ENCODE assay signal across 8 cellular contexts in the genomic region with DNA sequence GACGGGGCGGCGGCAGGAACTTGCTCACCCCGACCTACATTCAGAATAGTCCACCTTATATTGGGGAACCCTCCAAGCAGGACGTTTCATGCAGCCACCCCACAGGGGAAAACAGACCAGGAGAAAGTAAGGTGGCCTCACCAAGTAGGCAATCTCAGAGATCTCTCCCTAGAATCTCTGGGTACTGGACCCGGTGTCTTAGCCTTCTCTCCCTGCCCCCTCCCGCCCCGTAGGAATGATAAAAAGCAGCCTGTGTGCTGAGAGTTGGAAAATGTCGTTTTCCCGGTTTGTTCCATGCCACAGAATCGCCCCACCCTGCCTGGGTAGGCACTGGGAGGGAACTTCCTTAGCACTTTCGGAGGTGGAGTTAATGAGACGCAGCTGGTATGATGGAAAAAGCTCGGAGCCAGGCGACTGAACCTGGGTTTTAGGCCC. TPM values are rescaled to one million over a fixed set of nuclear protein-coding genes. Genes with fewer than 3 reads are reported as not detected.
DNase-seq lines count a peak whose midpoint lies in the region; ATAC-seq and TF ChIP-seq lines count a peak whose summit lies in the region.

No MANE protein-coding gene starts in this region.

- no peak for TF ChIP-seq CTCF in GM13976 (IDR thresholded peaks at IDR 0.05; ENCODE audit: borderline replicate concordance, control extremely low read depth, extremely low read depth, insufficient read depth, missing control alignments)
- TF ChIP-seq CTCF in SK-N-SH (IDR thresholded peaks at IDR 0.05): no peak
- no peak for TF ChIP-seq CTCF in nephron (IDR thresholded peaks at IDR 0.05; ENCODE audit: unreplicated experiment in 3 of 3)

- peak overlapping the region; percentile 73 to 81 for H3K4me3 ChIP-seq in SK-N-SH (ENCODE audit: low read depth in 2 of 2, low read length in 1 of 2)

- H3K9me3 Mint-ChIP-seq in nephron: no peaks in the 10 kb centered on the region

- peaks cover 9% of the 10 kb centered on the region for H3K27me3 Mint-ChIP-seq in nephron (ENCODE audit: low read depth)

- no peak for ATAC-seq in HG03139 (IDR thresholded peaks at IDR 0.05; ENCODE audit: unreplicated experiment)

- peaks cover 47% of the 10 kb centered on the region for H3K4me1 Mint-ChIP-seq in nephron

- peak; percentile 73 for DNase-seq in 8988T
- peak; percentile 39 for DNase-seq in GM13976 (ENCODE audit: low spot score)
- DNase-seq in SK-N-SH: peak; percentile 36
- peak; percentile 72 for DNase-seq in fibroblast of gingiva (ENCODE audit: low read depth)
- DNase-seq in central memory CD4-positive, alpha-beta T cell: no peak
- no peak for DNase-seq in KBM-7

- peaks cover 27% of the 10 kb centered on the region for H4K20me1 ChIP-seq in SK-N-SH (ENCODE audit: insufficient read depth)

- peak overlapping the region; percentile 91 for H3K4me2 ChIP-seq in SK-N-SH

- no peaks in the 10 kb centered on the region for H3K9me3 ChIP-seq in SK-N-SH

- CTCF ChIA-PET in SK-N-SH (lab: Yijun Ruan, JAX): interaction anchor here (1.0 to 1.4 kb wide), 2 partner anchors 75 to 197 kb away, joined by 3 to 4 read pairs; no protein-coding TSS in a partner anchor

- peaks cover 42% of the 10 kb centered on the region for H3K79me2 ChIP-seq in SK-N-SH (ENCODE audit: insufficient read depth)

- H2AFZ ChIP-seq in SK-N-SH (ENCODE audit: low read depth): peak overlapping the region; percentile 70

- H3K9ac ChIP-seq in SK-N-SH: peak overlapping the region; percentile 95

- peaks cover 0 to 6% of the 10 kb centered on the region in 2 experiments for H3K36me3 ChIP-seq in SK-N-SH (replicated peaks in 1 of 2; ENCODE audit: control insufficient read depth in 1 of 2, insufficient read depth in 2 of 2, low read length in 1 of 2)

- in situ Hi-C loops in GM13976 (cut with MboI; ENCODE audit: low sequenced_read_pairs, unreplicated experiment) (no loop called here), KBM-7 (cut with MboI; ENCODE audit: low pct_unique_long_range_greater_than_20kb, low sequenced_read_pairs) (no loop called here)

- peak overlapping the region; percentile 97 to 99 (median 97) for H3K27ac Mint-ChIP-seq in nephron

- no peaks in the 10 kb centered on the region for H3K9me2 ChIP-seq in SK-N-SH

- peak overlapping the region; percentile 90 to 93 (median 91) for H3K4me3 Mint-ChIP-seq in nephron

- H3F3A ChIP-seq in SK-N-SH (replicated peaks; ENCODE audit: insufficient read depth): peaks cover 16% of the 10 kb centered on the region

- TF ChIP-seq EP300 in SK-N-SH (IDR thresholded peaks at IDR 0.05; ENCODE audit: borderline replicate concordance in 1 of 2, low read depth in 1 of 2, low read length in 1 of 2): no peak; a peak in 1 of 4 replicates

- no peaks in the 10 kb centered on the region for H3K36me3 Mint-ChIP-seq in nephron (ENCODE audit: low read depth)

- TF ChIP-seq RAD21 in SK-N-SH (IDR thresholded peaks at IDR 0.05; ENCODE audit: low read length): no peak

- H3K4me1 ChIP-seq in SK-N-SH (ENCODE audit: control insufficient read depth in 1 of 2, insufficient read depth in 2 of 2, low read depth in 1 of 2, low read length in 1 of 2): peaks cover 20 to 22% of the 10 kb centered on the region in 2 experiments

- WGBS in SK-N-SH (ENCODE audit: low lambda C conversion rate): 5% methylated on average over 12 of the region's 15 CpGs

- H3K27ac ChIP-seq in SK-N-SH (ENCODE audit: low read depth in 2 of 2, low read length in 1 of 2): peak overlapping the region; percentile 95 to 98

- H3K27me3 ChIP-seq in SK-N-SH (ENCODE audit: insufficient read depth): no peaks in the 10 kb centered on the region

- POLR2A ChIA-PET in SK-N-SH (lab: Yijun Ruan, JAX): interaction anchor here (0.6 kb wide), 1 partner anchor 47 kb away, joined by 3 read pairs; no protein-coding TSS in a partner anchor

TF ChIP-seq in SK-N-SH, 30 proteins besides CTCF, POLR2A, EP300 and RAD21 (continues in another document):
- TF ChIP-seq TAF1 (IDR thresholded peaks at IDR 0.05; ENCODE audit: borderline replicate concordance, low read depth, low read length) (peak; percentile 42; the same call in 1 of the 2 replicates), JUND (IDR thresholded peaks at IDR 0.05) (0 out of 2 replicates have a peak, but pooled peaks have one; percentile 12), SMC3 (IDR thresholded peaks at IDR 0.05; ENCODE audit: low read depth, low read length) (peak; percentile 7; the same call in 1 of the 2 replicates), YY1 (IDR thresholded peaks at IDR 0.05; ENCODE audit: low read depth) (0 out of 2 replicates have a peak, but pooled peaks have one; percentile 31), TEAD4 (IDR thresholded peaks at IDR 0.05; ENCODE audit: borderline replicate concordance, insufficient read depth) (no peak), GATA2 (CRISPR knock-in tag; IDR thresholded peaks at IDR 0.05) (no peak), NFIC (IDR thresholded peaks at IDR 0.05; ENCODE audit: borderline replicate concordance) (no peak), POLR2AphosphoS5 (IDR thresholded peaks at IDR 0.05; ENCODE audit: low read depth, low read length) (peak; percentile 49; the same call in 1 of the 2 replicates), FOXM1 (IDR thresholded peaks at IDR 0.05; ENCODE audit: low read depth) (no peak), ZBTB33 (IDR thresholded peaks at IDR 0.05; ENCODE audit: borderline replicate concordance, low read depth) (no peak), GABPA (IDR thresholded peaks at IDR 0.05; ENCODE audit: low read depth) (no peak), USF2 (IDR thresholded peaks at IDR 0.05; ENCODE audit: borderline replicate concordance, low read depth, low read length) (no peak), RXRA (IDR thresholded peaks at IDR 0.05; ENCODE audit: borderline replicate concordance, low read depth) (no peak), FOXJ3 (CRISPR knock-in tag; IDR thresholded peaks at IDR 0.05) (no peak), FOSL2 (IDR thresholded peaks at IDR 0.05; ENCODE audit: borderline replicate concordance, low read depth) (no peak), SIN3A (IDR thresholded peaks at IDR 0.05; ENCODE audit: borderline replicate concordance, low read depth, low read length) (no peak), EZH2phosphoT487 (IDR thresholded peaks at IDR 0.05; ENCODE audit: borderline replicate concordance, low read depth) (no peak), RFX5 (IDR thresholded peaks at IDR 0.05; ENCODE audit: low read length) (no peak)
- TF ChIP-seq, protein P1, sequence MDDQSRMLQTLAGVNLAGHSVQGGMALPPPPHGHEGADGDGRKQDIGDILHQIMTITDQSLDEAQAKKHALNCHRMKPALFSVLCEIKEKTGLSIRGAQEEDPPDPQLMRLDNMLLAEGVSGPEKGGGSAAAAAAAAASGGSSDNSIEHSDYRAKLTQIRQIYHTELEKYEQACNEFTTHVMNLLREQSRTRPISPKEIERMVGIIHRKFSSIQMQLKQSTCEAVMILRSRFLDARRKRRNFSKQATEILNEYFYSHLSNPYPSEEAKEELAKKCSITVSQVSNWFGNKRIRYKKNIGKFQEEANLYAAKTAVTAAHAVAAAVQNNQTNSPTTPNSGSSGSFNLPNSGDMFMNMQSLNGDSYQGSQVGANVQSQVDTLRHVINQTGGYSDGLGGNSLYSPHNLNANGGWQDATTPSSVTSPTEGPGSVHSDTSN (IDR thresholded peaks at IDR 0.05): no peak; the same call in 1 of the 2 replicates

RNA-seq across cellular contexts. Expression of gene PTPN14, which starts 0.8 kb away (rescaled TPM):
- polyA plus RNA-seq in SK-N-SH (2012; rRNA removed): 12.8 and 14.3 TPM in 2 replicates
- polyA plus RNA-seq in SK-N-SH (2012; cell fraction: cytosol; rRNA removed): 11.9 and 13.3 TPM in 2 replicates
- 14.0 and 17.8 TPM in 2 replicates for polyA plus RNA-seq in SK-N-SH (2012; cell fraction: nucleus; rRNA removed)

RNA-seq across cellular contexts. Expression of gene CENPF, which starts 50.8 kb away (rescaled TPM):
- polyA plus RNA-seq in SK-N-SH (2012; rRNA removed): 14.5 and 14.9 TPM in 2 replicates
- polyA plus RNA-seq in SK-N-SH (2012; cell fraction: cytosol; rRNA removed): 18.1 and 23.0 TPM in 2 replicates
- polyA plus RNA-seq in SK-N-SH (2012; cell fraction: nucleus; rRNA removed): 7.3 and 15.6 TPM in 2 replicates

Comparison
In these comparisons a context has a peak if more than half of its experiments do, and no peak if none do; other contexts are left out.
1. DNase-seq: peak in 8988T (single experiment), GM13976 (single experiment), SK-N-SH (single experiment) and fibroblast of gingiva (single experiment); none in central memory CD4-positive, alpha-beta T cell (single experiment) and KBM-7 (single experiment).